In genomic region chr1:38941093-38941492, GRCh38 we compare ENCODE assay signal across 13 cellular contexts. TPM values are rescaled to one million over a fixed set of nuclear protein-coding genes. Genes with fewer than 3 reads are reported as not detected.
DNase-seq lines count a peak whose midpoint lies in the region; ATAC-seq and TF ChIP-seq lines count a peak whose summit lies in the region.
"Had no signal": no experiment of that assay in that cellular context is flagged by ENCODE, and none has a peak within 500 bp of the region (broad histone marks: within the 10 kb centered on the region; RNA-seq: fewer than 3 reads in every experiment).

No MANE protein-coding gene starts in this region.

- peaks cover 3% of the 10 kb centered on the region for H3K4me1 Mint-ChIP-seq in activated CD4-positive, alpha-beta T cell treated with anti-CD3 and anti-CD28 coated beads, Interleukin-2, amount 10 ng/mL, durations not matched to agents 7 days and 5 days

- H3K27me3 ChIP-seq in left lung = no peaks in the 10 kb centered on the region
- H3K27me3 ChIP-seq in spleen (replicated peaks in 1 of 7) = no peaks in the 10 kb centered on the region

- POLR2A ChIA-PET in activated CD4-positive, alpha-beta T cell treated with anti-CD3 and anti-CD28 coated beads, Interleukin-2, amount 10 ng/mL, durations not matched to agents 7 days and 5 days (lab: Charles Lee) = no interaction called here

- no peak for TF ChIP-seq POLR2A in spleen (IDR thresholded peaks at IDR 0.05)

- H3K27ac ChIP-seq in left lung (no peak overlapping the region), spleen (peak overlapping the region in 1 of 8 donors; percentile 19)
- H3K27ac ChIP-seq: SK-N-MC had no signal

- peaks cover 2% of the 10 kb centered on the region for H3K27me3 Mint-ChIP-seq in activated CD4-positive, alpha-beta T cell treated with anti-CD3 and anti-CD28 coated beads, Interleukin-2, amount 10 ng/mL, durations not matched to agents 7 days and 5 days

- H3K36me3 ChIP-seq in left lung (no peaks in the 10 kb centered on the region), spleen (no peaks in the 10 kb centered on the region)

- no peak overlapping the region for H3K4me3 Mint-ChIP-seq in activated CD4-positive, alpha-beta T cell treated with anti-CD3 and anti-CD28 coated beads, Interleukin-2, amount 10 ng/mL, durations not matched to agents 7 days and 5 days
- H3K4me3 Mint-ChIP-seq: nephron had no signal

- H3K9me3 Mint-ChIP-seq in activated CD4-positive, alpha-beta T cell treated with anti-CD3 and anti-CD28 coated beads, Interleukin-2, amount 10 ng/mL, durations not matched to agents 7 days and 5 days = no peaks in the 10 kb centered on the region
- H3K9me3 Mint-ChIP-seq: nephron had no signal

- no peaks in the 10 kb centered on the region for H3K36me3 Mint-ChIP-seq in activated CD4-positive, alpha-beta T cell treated with anti-CD3 and anti-CD28 coated beads, Interleukin-2, amount 10 ng/mL, durations not matched to agents 7 days and 5 days (ENCODE audit: low read depth)

- no peak overlapping the region for H3K27ac Mint-ChIP-seq in activated CD4-positive, alpha-beta T cell treated with anti-CD3 and anti-CD28 coated beads, Interleukin-2, amount 10 ng/mL, durations not matched to agents 7 days and 5 days
- H3K27ac Mint-ChIP-seq: nephron had no signal

- peak; percentile 60 for ATAC-seq in left lung
- ATAC-seq in HG02840 (IDR thresholded peaks at IDR 0.05; ENCODE audit: low FRiP score, unreplicated experiment) = no peak
- ATAC-seq in HG03571 (IDR thresholded peaks at IDR 0.05; ENCODE audit: unreplicated experiment) = no peak

- H3K4me3 ChIP-seq in choroid plexus epithelial cell (ENCODE audit: low read depth, low read length) (peak overlapping the region; percentile 51), left lung (peak overlapping the region; percentile 40 to 42), spleen (peak overlapping the region in 6 of 8 donors; percentile 15 to 65 (median 33))
- H3K4me3 ChIP-seq: SK-N-MC had no signal

- WGBS in spleen, 5 donors = 39 to 61% (median 55%) methylated on average over 4 of the region's 4 CpGs

- CTCF ChIA-PET in activated CD4-positive, alpha-beta T cell treated with anti-CD3 and anti-CD28 coated beads, Interleukin-2, amount 10 ng/mL, durations not matched to agents 7 days and 5 days (lab: Charles Lee) = no interaction called here

- no peaks in the 10 kb centered on the region for H3K9me3 ChIP-seq in left lung
- H3K9me3 ChIP-seq in spleen = no peaks in the 10 kb centered on the region

- intact Hi-C loops in left lung (cut with DNase I) (no loop called here), spleen (cut with DNase I; ENCODE audit: low total_unique reads) (no loop called here)

- H3K4me1 ChIP-seq in left lung (no peaks in the 10 kb centered on the region), spleen (peaks cover 0 to 7% (median 0%) of the 10 kb centered on the region in 6 donors)

- DNase-seq in HT-29 (ENCODE audit: low spot score) (peak; percentile 63), choroid plexus epithelial cell (ENCODE audit: low read depth) (no peak), left lung (no peak), spleen (no peak), HuH-7 (ENCODE audit: low spot score) (no peak)
- no peak for DNase-seq in activated CD4-positive, alpha-beta T cell treated with anti-CD3 and anti-CD28 coated beads, Interleukin-2, amount 10 ng/mL, durations not matched to agents 7 days and 5 days
- DNase-seq: NCI-H510A treated with DMSO at 0.1 percent for 48 hours; stimulated activated CD4-positive, alpha-beta T cell treated with anti-CD3 and anti-CD28 coated beads, Interleukin-2, amount 100 ng/mL, for 24 hours had no signal

- TF ChIP-seq CTCF in choroid plexus epithelial cell (conservative IDR thresholded peaks at IDR 0.05; ENCODE audit: low read depth, low read length) (no peak), left lung (IDR thresholded peaks at IDR 0.05) (no peak), spleen (IDR thresholded peaks at IDR 0.05 in 8 of 11, conservative IDR thresholded peaks at IDR 0.05 in 3 of 11) (no peak)

RNA-seq across cellular contexts. Expression of gene RHBDL2, which starts 0.5 kb away (rescaled TPM):
- total RNA-seq in HT-29 (2014; rRNA removed; shearing (Covaris generic)) = 8.5 and 12.3 TPM in 2 replicates
- total RNA-seq in left lung (1 to 10 TPM; 1.0 to 2.7 TPM), spleen (1 to 10 TPM in 2 of 7 donors, under 1 TPM in 1, not detected in 4; 0.25 to 1.9 (median 1.2) TPM)
- under 1 TPM; 0.07 to 0.38 (median 0.10) TPM for polyA plus RNA-seq in spleen
- total RNA-seq in activated CD4-positive, alpha-beta T cell treated with anti-CD3 and anti-CD28 coated beads, Interleukin-2, amount 10 ng/mL, durations not matched to agents 7 days and 5 days = not detected

RNA-seq across cellular contexts. Expression of gene AKIRIN1, which starts 50.0 kb away (rescaled TPM):
- 70.7 and 79.6 TPM in 2 replicates for total RNA-seq in HT-29 (2014; rRNA removed; shearing (Covaris generic))
- 10 to 100 TPM; 43.4 to 47.5 TPM for total RNA-seq in left lung
- 10 to 100 TPM; 40.0 to 57.2 (median 45.6) TPM for total RNA-seq in spleen
- 10 to 100 TPM; 16.2 to 29.8 (median 21.7) TPM for polyA plus RNA-seq in spleen
- 10 to 100 TPM; 61.2 to 74.5 TPM for total RNA-seq in activated CD4-positive, alpha-beta T cell treated with anti-CD3 and anti-CD28 coated beads, Interleukin-2, amount 10 ng/mL, durations not matched to agents 7 days and 5 days

RNA-seq across cellular contexts. Expression of gene GJA9, which starts 59.7 kb away (rescaled TPM):
- total RNA-seq in HT-29 (2014; rRNA removed; shearing (Covaris generic)) = 0.13 TPM in 1 of 2 replicates, not detected in the other
- total RNA-seq in left lung (under 1 TPM in 1 of 2 donors, not detected in 1; 0.15 TPM), spleen (not detected)
- polyA plus RNA-seq in spleen = under 1 TPM in 1 of 3 donors, not detected in 2; 0.06 TPM
- not detected for total RNA-seq in activated CD4-positive, alpha-beta T cell treated with anti-CD3 and anti-CD28 coated beads, Interleukin-2, amount 10 ng/mL, durations not matched to agents 7 days and 5 days
- total RNA-seq: temporal lobe had no signal
